Comparison of ENCODE assay signal across 1 cellular context in genomic region chr16:11203111-11203623, GRCh38.
TF ChIP-seq lines count a peak whose summit lies in the region.

No MANE protein-coding gene starts in this region.

TF ChIP-seq in GM12878, 131 proteins besides CTCF, POLR2A, EP300 and RAD21 (continued from another document):
- TF ChIP-seq ZNF592 (IDR thresholded peaks at IDR 0.05): peak; percentile 70; the same call in 1 of the 2 replicates
- TF ChIP-seq TCF3 (IDR thresholded peaks at IDR 0.05; ENCODE audit: borderline replicate concordance, insufficient read depth, low read depth, low read length): no peak
- 0 out of 2 replicates have a peak, but pooled peaks have one; percentile 7 for TF ChIP-seq MTA2 (IDR thresholded peaks at IDR 0.05; ENCODE audit: low read depth)
- no peak for TF ChIP-seq IRF4 (IDR thresholded peaks at IDR 0.05; ENCODE audit: low read depth, low read length)
- 0 out of 2 replicates have a peak, but pooled peaks have one; percentile 50 for TF ChIP-seq NFXL1 (IDR thresholded peaks at IDR 0.05; ENCODE audit: borderline replicate concordance)
- TF ChIP-seq ZNF217 (IDR thresholded peaks at IDR 0.05): peak; percentile 94
- TF ChIP-seq HDAC2 (IDR thresholded peaks at IDR 0.05): no peak
- TF ChIP-seq SPI1 (IDR thresholded peaks at IDR 0.05; ENCODE audit: borderline replicate concordance, insufficient read depth, low read depth, low read length): no peak
- TF ChIP-seq E4F1 (IDR thresholded peaks at IDR 0.05; ENCODE audit: borderline replicate concordance, partially characterized antibody): no peak
- no peak for TF ChIP-seq ZBTB11 (CRISPR knock-in tag; IDR thresholded peaks at IDR 0.05)
- TF ChIP-seq PKNOX1 (IDR thresholded peaks at IDR 0.05): peak; percentile 54
- TF ChIP-seq SMARCA5 (IDR thresholded peaks at IDR 0.05): peak; percentile 98
- TF ChIP-seq RAD51 (IDR thresholded peaks at IDR 0.05): peak; percentile 39
- 0 out of 2 replicates have a peak, but pooled peaks have one; percentile 50 for TF ChIP-seq NKRF (conservative IDR thresholded peaks at IDR 0.05)
- no peak for TF ChIP-seq CHD1 (IDR thresholded peaks at IDR 0.05; ENCODE audit: low read depth, low read length)
- peak; percentile 95 for TF ChIP-seq ZNF687 (IDR thresholded peaks at IDR 0.05)
- no peak for TF ChIP-seq SP1 (IDR thresholded peaks at IDR 0.05; ENCODE audit: low read depth, low read length)
- TF ChIP-seq PAX5 (IDR thresholded peaks at IDR 0.05; ENCODE audit: borderline replicate concordance, low read depth, low read length): peak; percentile 61; the same call in 1 of the 2 replicates
- TF ChIP-seq RELA (IDR thresholded peaks at IDR 0.05; ENCODE audit: borderline replicate concordance, partially characterized antibody): no peak
- peak in 1 of 2 experiments; percentile 21; a peak in 1 of 4 replicates for TF ChIP-seq BHLHE40 (IDR thresholded peaks at IDR 0.05; ENCODE audit: borderline replicate concordance in 1 of 2, low read depth in 2 of 2, low read length in 1 of 2)
- no peak for TF ChIP-seq KLF5 (IDR thresholded peaks at IDR 0.05; ENCODE audit: partially characterized antibody)
- 0 out of 2 replicates have a peak, but pooled peaks have one; percentile 51 for TF ChIP-seq RCOR1 (conservative IDR thresholded peaks at IDR 0.05; ENCODE audit: low read depth, low read length)
- TF ChIP-seq KDM1A (IDR thresholded peaks at IDR 0.05; ENCODE audit: borderline replicate concordance): peak; percentile 63; the same call in 1 of the 2 replicates
